ENCODE assay signal across 10 cellular contexts in genomic region chrX:46637937-46638336, GRCh38.
A peak's percentile ranks its signal among the peaks of the same experiment; 100 is the strongest.
DNase-seq lines count a peak whose midpoint lies in the region; ATAC-seq and TF ChIP-seq lines count a peak whose summit lies in the region.
"Had no signal": no experiment of that assay in that cellular context is flagged by ENCODE, and none has a peak within 500 bp of the region (broad histone marks: within the 10 kb centered on the region; RNA-seq: fewer than 3 reads in every experiment).

No MANE protein-coding gene starts in this region.

- peak; percentile 76 to 88 for ATAC-seq in activated T-cell treated with anti-CD3 and anti-CD28 coated beads, Interleukin-2, amount 50 U/mL, for 72 hours (replicated peaks in 1 of 2)
- peak; percentile 60 for ATAC-seq in HG02798 (IDR thresholded peaks at IDR 0.05; ENCODE audit: poor library complexity, unreplicated experiment)
- no peak for ATAC-seq in T-helper 17 cell
- ATAC-seq in HG03460 (IDR thresholded peaks at IDR 0.05; ENCODE audit: unreplicated experiment) = no peak
- ATAC-seq: left ventricle myocardium superior had no signal

- peaks cover 3 to 5% of the 10 kb centered on the region in 2 donors for H3K36me3 Mint-ChIP-seq in activated T-cell treated with anti-CD3 and anti-CD28 coated beads, Interleukin-2, amount 50 U/mL, for 72 hours (ENCODE audit: insufficient read depth in 2 of 2)
- peaks cover 10% of the 10 kb centered on the region for H3K36me3 Mint-ChIP-seq in activated T-cell treated with anti-CD3 and anti-CD28 coated beads, Interleukin-2, amount 50 U/mL, for 24 hours (ENCODE audit: low read depth)
- no peaks in the 10 kb centered on the region for H3K36me3 Mint-ChIP-seq in T-helper 17 cell (ENCODE audit: low read depth)

- no peak overlapping the region for H3K4me3 Mint-ChIP-seq in activated T-cell treated with anti-CD3 and anti-CD28 coated beads, Interleukin-2, amount 50 U/mL, for 72 hours
- H3K4me3 Mint-ChIP-seq in activated T-cell treated with anti-CD3 and anti-CD28 coated beads, Interleukin-2, amount 50 U/mL, for 24 hours = no peak overlapping the region
- no peak overlapping the region for H3K4me3 Mint-ChIP-seq in T-helper 17 cell

- POLR2A ChIA-PET in RWPE1 (lab: Yijun Ruan, JAX; ENCODE audit: low non-redundant PET) = no interaction called here

- H3K4me3 ChIP-seq in osteoblast (ENCODE audit: insufficient read depth, low read length) = no peak overlapping the region

- peak; percentile 23 to 27 for DNase-seq in activated T-cell treated with anti-CD3 and anti-CD28 coated beads, Interleukin-2, amount 50 U/mL, for 72 hours
- DNase-seq in activated T-cell treated with anti-CD3 and anti-CD28 coated beads, Interleukin-2, amount 50 U/mL, for 24 hours = no peak
- peak; percentile 23 for DNase-seq in RWPE1 (ENCODE audit: low spot score)
- DNase-seq in osteoblast (ENCODE audit: insufficient read length, low spot score, missing footprints) = peak; percentile 82
- DNase-seq in NCI-H510A (lab: John Stamatoyannopoulos, UW) = no peak
- no peak for DNase-seq in T-helper 17 cell
- DNase-seq: left ventricle myocardium superior, NCI-H510A treated with DMSO at 0.1 percent for 48 hours had no signal

- H3K79me2 ChIP-seq in osteoblast (ENCODE audit: insufficient read depth, low read length) = no peaks in the 10 kb centered on the region

- no peaks in the 10 kb centered on the region for H4K20me1 ChIP-seq in osteoblast (ENCODE audit: insufficient read depth, low read length)

- no peak overlapping the region for H3K4me2 ChIP-seq in osteoblast (ENCODE audit: insufficient read depth, low read length)

- H3K27me3 ChIP-seq in osteoblast (ENCODE audit: insufficient read depth, low read length) = no peaks in the 10 kb centered on the region

- no peak overlapping the region for H2AFZ ChIP-seq in osteoblast (ENCODE audit: low read length)

- peaks cover 17% of the 10 kb centered on the region for H3K27me3 Mint-ChIP-seq in activated T-cell treated with anti-CD3 and anti-CD28 coated beads, Interleukin-2, amount 50 U/mL, for 72 hours (ENCODE audit: low read depth)
- H3K27me3 Mint-ChIP-seq in activated T-cell treated with anti-CD3 and anti-CD28 coated beads, Interleukin-2, amount 50 U/mL, for 24 hours = peaks cover 36% of the 10 kb centered on the region
- no peaks in the 10 kb centered on the region for H3K27me3 Mint-ChIP-seq in T-helper 17 cell

- H3K9me3 ChIP-seq in osteoblast (ENCODE audit: low read depth, low read length) = no peaks in the 10 kb centered on the region
- H3K9me3 ChIP-seq in T-helper 17 cell (ENCODE audit: control insufficient read depth, low read length, poor library complexity, severe bottlenecking) = no peaks in the 10 kb centered on the region

- peaks cover 35% of the 10 kb centered on the region for H3K4me1 Mint-ChIP-seq in activated T-cell treated with anti-CD3 and anti-CD28 coated beads, Interleukin-2, amount 50 U/mL, for 72 hours (ENCODE audit: low read depth)
- peaks cover 41% of the 10 kb centered on the region for H3K4me1 Mint-ChIP-seq in activated T-cell treated with anti-CD3 and anti-CD28 coated beads, Interleukin-2, amount 50 U/mL, for 24 hours (ENCODE audit: low read depth)
- peaks cover 3% of the 10 kb centered on the region for H3K4me1 Mint-ChIP-seq in T-helper 17 cell

- no peaks in the 10 kb centered on the region for H3K36me3 ChIP-seq in osteoblast (ENCODE audit: insufficient read depth, low read length)

- H3K4me1 ChIP-seq in osteoblast (ENCODE audit: insufficient read depth, low read length) = no peaks in the 10 kb centered on the region

- no peaks in the 10 kb centered on the region for H3K9me3 Mint-ChIP-seq in activated T-cell treated with anti-CD3 and anti-CD28 coated beads, Interleukin-2, amount 50 U/mL, for 72 hours
- no peaks in the 10 kb centered on the region for H3K9me3 Mint-ChIP-seq in activated T-cell treated with anti-CD3 and anti-CD28 coated beads, Interleukin-2, amount 50 U/mL, for 24 hours

- H3K27ac Mint-ChIP-seq in activated T-cell treated with anti-CD3 and anti-CD28 coated beads, Interleukin-2, amount 50 U/mL, for 72 hours = no peak overlapping the region
- no peak overlapping the region for H3K27ac Mint-ChIP-seq in activated T-cell treated with anti-CD3 and anti-CD28 coated beads, Interleukin-2, amount 50 U/mL, for 24 hours
- no peak overlapping the region for H3K27ac Mint-ChIP-seq in T-helper 17 cell

- TF ChIP-seq CTCF in RWPE1 (conservative IDR thresholded peaks at IDR 0.05; ENCODE audit: low read depth) (no peak), osteoblast (IDR thresholded peaks at IDR 0.05; ENCODE audit: extremely low read depth, low read depth, low read length) (no peak)

- H3K27ac ChIP-seq in RWPE1 (no peak overlapping the region), osteoblast (ENCODE audit: low read depth, low read length) (no peak overlapping the region)

- CTCF ChIA-PET in RWPE1 (lab: Yijun Ruan, JAX) = interaction anchor here (0.6 to 0.7 kb wide), 2 partner anchors 894 to 1562 kb away, joined by 3 read pairs; no protein-coding TSS in a partner anchor

Comparison
In these comparisons a context has a peak if more than half of its experiments do, and no peak if none do; other contexts are left out.
1. DNase-seq: peak in activated T-cell treated with anti-CD3 and anti-CD28 coated beads, Interleukin-2, amount 50 U/mL, for 72 hours (2 of 2), RWPE1 (single experiment) and osteoblast (single experiment); none in activated T-cell treated with anti-CD3 and anti-CD28 coated beads, Interleukin-2, amount 50 U/mL, for 24 hours (single experiment), NCI-H510A (single experiment) and T-helper 17 cell (0 of 3).
2. ATAC-seq: peak in activated T-cell treated with anti-CD3 and anti-CD28 coated beads, Interleukin-2, amount 50 U/mL, for 72 hours (2 of 2) and HG02798 (single experiment); none in T-helper 17 cell (single experiment) and HG03460 (single experiment).